In the genomic region with DNA sequence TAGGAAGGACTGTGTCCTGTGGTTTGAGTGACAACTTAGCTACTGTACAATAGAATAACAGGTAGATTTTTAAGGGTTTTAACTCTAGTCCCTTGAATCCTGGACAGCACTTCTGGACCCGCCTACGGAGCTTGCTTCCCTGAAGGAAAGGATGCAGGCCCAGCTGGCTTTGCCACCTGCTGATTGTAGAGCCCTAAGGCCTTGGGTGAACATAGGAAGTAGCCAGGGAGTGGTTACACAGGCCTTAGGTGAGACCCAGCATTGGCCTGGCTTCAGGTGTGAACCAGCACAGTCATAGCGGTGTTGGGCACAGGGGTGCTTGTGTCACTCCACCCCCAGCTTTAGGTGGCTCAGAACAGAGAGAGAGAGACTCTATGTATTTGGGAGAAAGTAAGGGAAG, we compare ENCODE assay signal across 35 cellular contexts.
"Had no signal": no experiment of that assay in that cellular context is flagged by ENCODE, and none has a peak within 500 bp of the region (broad histone marks: within the 10 kb centered on the region; RNA-seq: fewer than 3 reads in every experiment).

No MANE protein-coding gene starts in this region.

- H3K36me3 ChIP-seq: MG63 had no signal

- H3K4me3 ChIP-seq: MG63 had no signal

- H3K27ac ChIP-seq: KMS-11 had no signal

- H3K9ac ChIP-seq: KMS-11 had no signal

- H3K9me3 ChIP-seq: MG63 had no signal

- DNase-seq: Karpas-422, Kasumi-1, KG1, MG63, MM.1S, MV-4-11, NCI-H1048, NCI-H1092, NCI-H1092 treated with DMSO at 0.1 percent for 48 hours, NCI-H1105, NCI-H1105 treated with DMSO at 0.1 percent for 48 hours, NCI-H1417, NCI-H1417 treated with DMSO at 0.1 percent for 48 hours, NCI-H1436, NCI-H1436 treated with DMSO at 0.1 percent for 48 hours, NCI-H146, NCI-H1694, NCI-H1694 treated with DMSO at 0.1 percent for 48 hours, NCI-H187, NCI-H187 treated with DMSO at 0.1 percent for 48 hours, NCI-H1930, NCI-H2029, NCI-H2029 treated with DMSO at 0.1 percent for 48 hours, NCI-H2081, NCI-H2081 treated with DMSO at 0.1 percent for 48 hours, NCI-H2107, NCI-H2171, NCI-H2171 treated with DMSO at 0.1 percent for 48 hours, NCI-H2227 treated with DMSO at 0.1 percent for 48 hours, NCI-H226, NCI-H345, NCI-H446, NCI-H446 treated with DMSO at 0.1 percent for 48 hours, NCI-H510A had no signal
